In the genomic region with DNA sequence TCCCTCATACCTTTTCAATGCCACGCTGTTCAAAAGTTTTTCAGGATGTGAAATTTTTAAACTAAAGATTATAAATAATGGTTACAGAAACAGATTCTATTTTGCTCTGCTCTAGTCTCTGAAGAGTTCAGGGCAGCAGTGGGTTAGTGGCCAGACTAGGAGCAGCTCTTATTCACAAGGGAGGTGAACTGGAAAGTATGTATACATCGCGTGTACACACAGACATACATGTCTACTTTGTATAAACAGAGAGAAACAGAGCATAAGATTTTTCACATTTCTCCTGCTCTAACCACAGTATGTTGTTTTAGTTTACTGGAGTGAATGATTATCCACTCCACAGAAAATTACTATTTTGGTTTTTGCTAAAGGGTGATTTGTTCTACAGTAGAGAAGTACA, we compare ENCODE assay signal across 22 cellular contexts.
DNase-seq lines count a peak whose midpoint lies in the region; ATAC-seq, FAIRE-seq and TF ChIP-seq lines count a peak whose summit lies in the region.
"Had no signal": no experiment of that assay in that cellular context is flagged by ENCODE, and none has a peak within 500 bp of the region (broad histone marks: within the 10 kb centered on the region; RNA-seq: fewer than 3 reads in every experiment).

No MANE protein-coding gene starts in this region.

- FAIRE-seq in GM12892 (lab: Jason Lieb, UNC), result no peak
- FAIRE-seq: D721Med, GM12891, H54 had no signal

- no peaks in the 10 kb centered on the region for H3F3A ChIP-seq in GM23338 (replicated peaks; ENCODE audit: low read depth)

- no peaks in the 10 kb centered on the region for H3K9me3 Mint-ChIP-seq in GM23338
- H3K9me3 Mint-ChIP-seq: CD4-positive, alpha-beta T cell; CD8-positive, alpha-beta memory T cell had no signal

- peaks cover 6% of the 10 kb centered on the region for H3K9me2 ChIP-seq in GM23338 (ENCODE audit: insufficient read depth)

- H2AFZ ChIP-seq in GM23338, result 0 out of 2 replicates have a peak overlapping the region, but pooled peaks have one; percentile 18

- H3K36me3 ChIP-seq in GM23338 (ENCODE audit: insufficient read depth) (no peaks in the 10 kb centered on the region), adipocyte (ENCODE audit: control insufficient read depth, insufficient read depth, low read length, severe bottlenecking) (no peaks in the 10 kb centered on the region), kidney epithelial cell (ENCODE audit: control insufficient read depth, insufficient read depth, low read length) (no peaks in the 10 kb centered on the region)
- H3K36me3 ChIP-seq: BE2C; BLaER1 treated with 17β-estradiol and CSF1 and Interleukin-3, amounts not matched to agents 10 nM and 100 nM; HAP-1 had no signal

- H3K4me1 ChIP-seq in GM23338 (ENCODE audit: insufficient read depth) (no peaks in the 10 kb centered on the region), adipocyte (ENCODE audit: control insufficient read depth, insufficient read depth, low read length) (no peaks in the 10 kb centered on the region)
- H3K4me1 ChIP-seq: BE2C; BLaER1 treated with 17β-estradiol and CSF1 and Interleukin-3, amounts not matched to agents 10 nM and 100 nM; HAP-1 had no signal

- no peak for TF ChIP-seq POLR2A in GM12892 (IDR thresholded peaks at IDR 0.05; ENCODE audit: low read depth, low read length)

- TF ChIP-seq CTCF in GM23338 (conservative IDR thresholded peaks at IDR 0.05; ENCODE audit: low read depth in 2 of 2) (no peak), kidney epithelial cell (IDR thresholded peaks at IDR 0.05; ENCODE audit: insufficient read depth, low read length, poor library complexity, severe bottlenecking) (no peak)

- H3K36me3 Mint-ChIP-seq in GM23338 (ENCODE audit: low read depth), result no peaks in the 10 kb centered on the region
- H3K36me3 Mint-ChIP-seq: CD14-positive monocyte; CD8-positive, alpha-beta memory T cell had no signal

- no peak overlapping the region for H3K4me3 Mint-ChIP-seq in GM23338
- H3K4me3 Mint-ChIP-seq: CD14-positive monocyte; CD4-positive, alpha-beta T cell; CD8-positive, alpha-beta memory T cell had no signal

- peaks cover 7% of the 10 kb centered on the region for H3K4me1 Mint-ChIP-seq in GM23338
- H3K4me1 Mint-ChIP-seq: CD14-positive monocyte; CD8-positive, alpha-beta memory T cell had no signal

- H3K9ac ChIP-seq in adipocyte (ENCODE audit: low read length), result no peak overlapping the region
- H3K9ac ChIP-seq: BLaER1 treated with 17β-estradiol and CSF1 and Interleukin-3, amounts not matched to agents 10 nM and 100 nM had no signal

- H3K4me3 ChIP-seq in GM23338, result no peak overlapping the region
- no peak overlapping the region for H3K4me3 ChIP-seq in adipocyte (ENCODE audit: low read length)
- no peak overlapping the region for H3K4me3 ChIP-seq in kidney epithelial cell (ENCODE audit: low read depth, low read length)
- H3K4me3 ChIP-seq: BLaER1 treated with 17β-estradiol and CSF1 and Interleukin-3, amounts not matched to agents 10 nM and 100 nM; HAP-1 had no signal

- H3K79me2 ChIP-seq in GM23338 (replicated peaks; ENCODE audit: insufficient read depth), result no peaks in the 10 kb centered on the region

- H3K27me3 ChIP-seq in GM23338 (ENCODE audit: insufficient read depth), result no peaks in the 10 kb centered on the region
- peaks cover 33% of the 10 kb centered on the region for H3K27me3 ChIP-seq in adipocyte (replicated peaks; ENCODE audit: control insufficient read depth, insufficient read depth, low read length)
- no peaks in the 10 kb centered on the region for H3K27me3 ChIP-seq in kidney epithelial cell (ENCODE audit: control insufficient read depth, insufficient read depth, low read length)
- H3K27me3 ChIP-seq: BLaER1 treated with 17β-estradiol and CSF1 and Interleukin-3, amounts not matched to agents 10 nM and 100 nM had no signal

- ATAC-seq in GM23338, result no peak
- ATAC-seq in HG02970 (IDR thresholded peaks at IDR 0.05; ENCODE audit: low FRiP score, unreplicated experiment), result no peak

- H3K27me3 Mint-ChIP-seq in GM23338 (ENCODE audit: insufficient read depth, low read depth, poor library complexity), result peaks cover 3% of the 10 kb centered on the region

- H3K27ac ChIP-seq in GM23338 (ENCODE audit: low read depth), result no peak overlapping the region
- H3K27ac ChIP-seq: BLaER1 treated with 17β-estradiol and CSF1 and Interleukin-3, amounts not matched to agents 10 nM and 100 nM had no signal

- DNase-seq in GM23338 (ENCODE audit: low spot score) (no peak), adipocyte (ENCODE audit: low read depth) (peak; percentile 40), kidney epithelial cell (ENCODE audit: low read depth) (peak; percentile 2), renal cortical epithelial cell (ENCODE audit: low read depth) (peak; percentile 30), GM19240 (ENCODE audit: insufficient read length, low spot score) (no peak), NCI-H524 treated with DMSO at 0.1 percent for 48 hours (lab: John Stamatoyannopoulos, UW) (no peak), GM12892 (ENCODE audit: insufficient read length) (no peak)
- DNase-seq: AML-193; BE2C; CD4-positive, alpha-beta T cell; CD8-positive, alpha-beta memory T cell; DMS 273 treated with DMSO at 0.1 percent for 48 hours; DMS79; GF-D8; GOT3 had no signal

- no peak overlapping the region for H3K27ac Mint-ChIP-seq in GM23338
- H3K27ac Mint-ChIP-seq: CD14-positive monocyte; CD4-positive, alpha-beta T cell; CD8-positive, alpha-beta memory T cell had no signal

- H4K20me1 ChIP-seq in GM23338 (replicated peaks; ENCODE audit: insufficient read depth), result no peaks in the 10 kb centered on the region
- H4K20me1 ChIP-seq: BLaER1 treated with 17β-estradiol and CSF1 and Interleukin-3, amounts not matched to agents 10 nM and 100 nM had no signal

- H3K4me2 ChIP-seq in GM23338, result no peak overlapping the region
- H3K4me2 ChIP-seq: BLaER1 treated with 17β-estradiol and CSF1 and Interleukin-3, amounts not matched to agents 10 nM and 100 nM had no signal

- no peaks in the 10 kb centered on the region for H3K9me3 ChIP-seq in adipocyte (ENCODE audit: control insufficient read depth, low read length)
- H3K9me3 ChIP-seq: BE2C; BLaER1 treated with 17β-estradiol and CSF1 and Interleukin-3, amounts not matched to agents 10 nM and 100 nM; HAP-1 had no signal

TF ChIP-seq in GM23338, 12 proteins besides CTCF, POLR2A, EP300 and RAD21:
- TF ChIP-seq EZH2 (IDR thresholded peaks at IDR 0.05; ENCODE audit: low read depth, unreplicated experiment) (no peak), STAT1 (IDR thresholded peaks at IDR 0.05; ENCODE audit: unreplicated experiment) (no peak), NANOG (IDR thresholded peaks at IDR 0.05; ENCODE audit: borderline replicate concordance) (no peak), ZNF114 (CRISPR knock-in tag; IDR thresholded peaks at IDR 0.05) (no peak), EZH2phosphoT487 (IDR thresholded peaks at IDR 0.05; ENCODE audit: unreplicated experiment) (no peak)
- TF ChIP-seq, protein P1, sequence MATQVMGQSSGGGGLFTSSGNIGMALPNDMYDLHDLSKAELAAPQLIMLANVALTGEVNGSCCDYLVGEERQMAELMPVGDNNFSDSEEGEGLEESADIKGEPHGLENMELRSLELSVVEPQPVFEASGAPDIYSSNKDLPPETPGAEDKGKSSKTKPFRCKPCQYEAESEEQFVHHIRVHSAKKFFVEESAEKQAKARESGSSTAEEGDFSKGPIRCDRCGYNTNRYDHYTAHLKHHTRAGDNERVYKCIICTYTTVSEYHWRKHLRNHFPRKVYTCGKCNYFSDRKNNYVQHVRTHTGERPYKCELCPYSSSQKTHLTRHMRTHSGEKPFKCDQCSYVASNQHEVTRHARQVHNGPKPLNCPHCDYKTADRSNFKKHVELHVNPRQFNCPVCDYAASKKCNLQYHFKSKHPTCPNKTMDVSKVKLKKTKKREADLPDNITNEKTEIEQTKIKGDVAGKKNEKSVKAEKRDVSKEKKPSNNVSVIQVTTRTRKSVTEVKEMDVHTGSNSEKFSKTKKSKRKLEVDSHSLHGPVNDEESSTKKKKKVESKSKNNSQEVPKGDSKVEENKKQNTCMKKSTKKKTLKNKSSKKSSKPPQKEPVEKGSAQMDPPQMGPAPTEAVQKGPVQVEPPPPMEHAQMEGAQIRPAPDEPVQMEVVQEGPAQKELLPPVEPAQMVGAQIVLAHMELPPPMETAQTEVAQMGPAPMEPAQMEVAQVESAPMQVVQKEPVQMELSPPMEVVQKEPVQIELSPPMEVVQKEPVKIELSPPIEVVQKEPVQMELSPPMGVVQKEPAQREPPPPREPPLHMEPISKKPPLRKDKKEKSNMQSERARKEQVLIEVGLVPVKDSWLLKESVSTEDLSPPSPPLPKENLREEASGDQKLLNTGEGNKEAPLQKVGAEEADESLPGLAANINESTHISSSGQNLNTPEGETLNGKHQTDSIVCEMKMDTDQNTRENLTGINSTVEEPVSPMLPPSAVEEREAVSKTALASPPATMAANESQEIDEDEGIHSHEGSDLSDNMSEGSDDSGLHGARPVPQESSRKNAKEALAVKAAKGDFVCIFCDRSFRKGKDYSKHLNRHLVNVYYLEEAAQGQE (IDR thresholded peaks at IDR 0.05; ENCODE audit: unreplicated experiment), result no peak
TF ChIP-seq in GM23338: peak in this region for 0.

Comparison
In these comparisons a context has a peak if more than half of its experiments do, and no peak if none do; other contexts are left out.
1. DNase-seq: peak in adipocyte (single experiment), kidney epithelial cell (single experiment) and renal cortical epithelial cell (single experiment); none in GM23338 (single experiment), GM19240 (single experiment), NCI-H524 treated with DMSO at 0.1 percent for 48 hours (single experiment) and GM12892 (single experiment).